ENCODE assay signal across 1 cellular context in the genomic region with DNA sequence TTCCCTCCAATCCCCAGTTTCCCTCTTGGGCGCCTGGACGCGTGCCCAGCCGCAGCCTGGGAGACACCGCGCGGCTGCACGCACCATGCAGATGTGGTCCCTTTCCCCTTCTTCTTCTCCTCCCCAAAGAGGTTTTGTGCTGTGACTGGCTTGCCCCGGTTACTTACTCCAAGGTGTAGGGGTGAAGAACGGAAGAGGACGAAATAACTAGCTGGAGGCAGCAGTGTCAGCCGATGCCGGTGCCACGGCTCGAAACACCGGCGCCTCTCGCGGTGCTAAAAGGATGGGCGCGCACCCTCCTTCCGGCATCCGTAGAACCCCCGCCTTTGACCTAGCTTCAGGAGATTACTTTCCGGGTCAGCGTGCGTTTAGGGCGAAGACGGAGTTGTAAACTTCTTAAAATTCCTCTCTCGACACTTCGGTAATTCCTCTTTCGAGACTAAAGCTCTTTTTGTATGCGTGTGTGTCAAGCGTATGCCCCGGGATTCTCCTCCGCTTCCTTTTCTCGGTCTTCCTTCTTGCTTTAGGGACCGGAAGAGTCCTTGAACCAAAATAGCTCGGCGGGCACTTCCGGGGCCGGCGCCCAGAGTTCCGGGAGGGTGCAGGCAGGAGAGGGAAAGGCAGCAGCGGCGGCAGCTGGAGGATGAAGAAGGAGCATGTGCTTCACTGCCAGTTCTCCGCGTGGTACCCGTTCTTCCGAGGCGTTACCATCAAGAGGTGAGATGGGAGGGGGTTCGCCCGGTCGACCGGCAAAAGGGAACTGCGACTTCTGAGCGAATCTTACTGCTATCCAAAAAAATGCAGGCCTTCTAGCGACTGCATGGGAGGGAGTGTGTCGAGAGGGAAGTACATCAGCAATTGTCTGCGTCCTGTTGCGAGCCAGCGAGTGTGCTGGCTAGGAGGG.
TF ChIP-seq lines count a peak whose summit lies in the region.

A gene with protein sequence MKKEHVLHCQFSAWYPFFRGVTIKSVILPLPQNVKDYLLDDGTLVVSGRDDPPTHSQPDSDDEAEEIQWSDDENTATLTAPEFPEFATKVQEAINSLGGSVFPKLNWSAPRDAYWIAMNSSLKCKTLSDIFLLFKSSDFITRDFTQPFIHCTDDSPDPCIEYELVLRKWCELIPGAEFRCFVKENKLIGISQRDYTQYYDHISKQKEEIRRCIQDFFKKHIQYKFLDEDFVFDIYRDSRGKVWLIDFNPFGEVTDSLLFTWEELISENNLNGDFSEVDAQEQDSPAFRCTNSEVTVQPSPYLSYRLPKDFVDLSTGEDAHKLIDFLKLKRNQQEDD (plus strand): TSS at position 586 of the 904 bp plus-strand sequence. CDS start 58 bp downstream, at position 644.
A gene (minus strand): TSS at position 289 of the 904 bp plus-strand sequence. CDS start 9,600 bp downstream, outside the sequence.

TF ChIP-seq in HepG2, 621 proteins besides CTCF, POLR2A, EP300 and RAD21 (continued from another document and continues in another):
- TF ChIP-seq, protein P1, sequence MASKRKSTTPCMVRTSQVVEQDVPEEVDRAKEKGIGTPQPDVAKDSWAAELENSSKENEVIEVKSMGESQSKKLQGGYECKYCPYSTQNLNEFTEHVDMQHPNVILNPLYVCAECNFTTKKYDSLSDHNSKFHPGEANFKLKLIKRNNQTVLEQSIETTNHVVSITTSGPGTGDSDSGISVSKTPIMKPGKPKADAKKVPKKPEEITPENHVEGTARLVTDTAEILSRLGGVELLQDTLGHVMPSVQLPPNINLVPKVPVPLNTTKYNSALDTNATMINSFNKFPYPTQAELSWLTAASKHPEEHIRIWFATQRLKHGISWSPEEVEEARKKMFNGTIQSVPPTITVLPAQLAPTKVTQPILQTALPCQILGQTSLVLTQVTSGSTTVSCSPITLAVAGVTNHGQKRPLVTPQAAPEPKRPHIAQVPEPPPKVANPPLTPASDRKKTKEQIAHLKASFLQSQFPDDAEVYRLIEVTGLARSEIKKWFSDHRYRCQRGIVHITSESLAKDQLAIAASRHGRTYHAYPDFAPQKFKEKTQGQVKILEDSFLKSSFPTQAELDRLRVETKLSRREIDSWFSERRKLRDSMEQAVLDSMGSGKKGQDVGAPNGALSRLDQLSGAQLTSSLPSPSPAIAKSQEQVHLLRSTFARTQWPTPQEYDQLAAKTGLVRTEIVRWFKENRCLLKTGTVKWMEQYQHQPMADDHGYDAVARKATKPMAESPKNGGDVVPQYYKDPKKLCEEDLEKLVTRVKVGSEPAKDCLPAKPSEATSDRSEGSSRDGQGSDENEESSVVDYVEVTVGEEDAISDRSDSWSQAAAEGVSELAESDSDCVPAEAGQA (IDR thresholded peaks at IDR 0.05; ENCODE audit: low read depth): peak; percentile 60; the same call in 1 of the 2 replicates
- TF ChIP-seq, protein P1 (CRISPR knock-in tag; IDR thresholded peaks at IDR 0.05; ENCODE audit: borderline replicate concordance): no peak
- TF ChIP-seq MAFF (IDR thresholded peaks at IDR 0.05; ENCODE audit: low read depth, low read length) (0 out of 2 replicates have a peak, but pooled peaks have one; percentile 17), MED8 (CRISPR knock-in tag; IDR thresholded peaks at IDR 0.05; ENCODE audit: insufficient replicate concordance) (peak; percentile 81), PAWR (CRISPR knock-in tag; IDR thresholded peaks at IDR 0.05; ENCODE audit: borderline replicate concordance) (no peak), HIVEP1 (CRISPR knock-in tag; IDR thresholded peaks at IDR 0.05) (peak; percentile 51; the same call in 1 of the 2 replicates), TBL1XR1 (IDR thresholded peaks at IDR 0.05; ENCODE audit: borderline replicate concordance, low read length, partially characterized antibody) (peak; percentile 75), ZNF224 (CRISPR knock-in tag; IDR thresholded peaks at IDR 0.05) (peak; percentile 34), PRPF4 (IDR thresholded peaks at IDR 0.05; ENCODE audit: low read depth, low read length, poor library complexity, severe bottlenecking) (no peak), ZNF510 (CRISPR knock-in tag; IDR thresholded peaks at IDR 0.05; ENCODE audit: low read depth) (no peak), ELF1 (CRISPR knock-in tag; IDR thresholded peaks at IDR 0.05) (peak; percentile 91), TEAD2 (CRISPR knock-in tag; IDR thresholded peaks at IDR 0.05) (no peak), ZNF549 (CRISPR knock-in tag; IDR thresholded peaks at IDR 0.05) (no peak), ARNT (IDR thresholded peaks at IDR 0.05) (no peak), ZNF143 (CRISPR knock-in tag; IDR thresholded peaks at IDR 0.05) (peak; percentile 30; the same call in 1 of the 2 replicates), SIN3A (IDR thresholded peaks at IDR 0.05; ENCODE audit: borderline replicate concordance, low read depth, low read length) (peak; percentile 85; the same call in 1 of the 2 replicates), SOX5 (CRISPR knock-in tag; IDR thresholded peaks at IDR 0.05; ENCODE audit: borderline replicate concordance) (peak; percentile 11; the same call in 1 of the 2 replicates), KLF16 (CRISPR knock-in tag; IDR thresholded peaks at IDR 0.05) (peak in 1 of 2 experiments; percentile 19; a peak in 1 of 4 replicates), ZNF775 (CRISPR knock-in tag; IDR thresholded peaks at IDR 0.05; ENCODE audit: borderline replicate concordance) (no peak), ZNF644 (CRISPR knock-in tag; IDR thresholded peaks at IDR 0.05; ENCODE audit: low read depth) (no peak), IKZF1 (IDR thresholded peaks at IDR 0.05) (no peak), ZNF703 (CRISPR knock-in tag; IDR thresholded peaks at IDR 0.05; ENCODE audit: borderline replicate concordance) (0 out of 2 replicates have a peak, but pooled peaks have one; percentile 27), ZFP37 (CRISPR knock-in tag; IDR thresholded peaks at IDR 0.05; ENCODE audit: borderline replicate concordance) (no peak), HOXA5 (CRISPR knock-in tag; IDR thresholded peaks at IDR 0.05) (no peak)
- TF ChIP-seq, protein P2, sequence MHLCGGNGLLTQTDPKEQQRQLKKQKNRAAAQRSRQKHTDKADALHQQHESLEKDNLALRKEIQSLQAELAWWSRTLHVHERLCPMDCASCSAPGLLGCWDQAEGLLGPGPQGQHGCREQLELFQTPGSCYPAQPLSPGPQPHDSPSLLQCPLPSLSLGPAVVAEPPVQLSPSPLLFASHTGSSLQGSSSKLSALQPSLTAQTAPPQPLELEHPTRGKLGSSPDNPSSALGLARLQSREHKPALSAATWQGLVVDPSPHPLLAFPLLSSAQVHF (CRISPR knock-in tag; IDR thresholded peaks at IDR 0.05): no peak; the same call in 1 of the 2 replicates
- TF ChIP-seq, protein P3, sequence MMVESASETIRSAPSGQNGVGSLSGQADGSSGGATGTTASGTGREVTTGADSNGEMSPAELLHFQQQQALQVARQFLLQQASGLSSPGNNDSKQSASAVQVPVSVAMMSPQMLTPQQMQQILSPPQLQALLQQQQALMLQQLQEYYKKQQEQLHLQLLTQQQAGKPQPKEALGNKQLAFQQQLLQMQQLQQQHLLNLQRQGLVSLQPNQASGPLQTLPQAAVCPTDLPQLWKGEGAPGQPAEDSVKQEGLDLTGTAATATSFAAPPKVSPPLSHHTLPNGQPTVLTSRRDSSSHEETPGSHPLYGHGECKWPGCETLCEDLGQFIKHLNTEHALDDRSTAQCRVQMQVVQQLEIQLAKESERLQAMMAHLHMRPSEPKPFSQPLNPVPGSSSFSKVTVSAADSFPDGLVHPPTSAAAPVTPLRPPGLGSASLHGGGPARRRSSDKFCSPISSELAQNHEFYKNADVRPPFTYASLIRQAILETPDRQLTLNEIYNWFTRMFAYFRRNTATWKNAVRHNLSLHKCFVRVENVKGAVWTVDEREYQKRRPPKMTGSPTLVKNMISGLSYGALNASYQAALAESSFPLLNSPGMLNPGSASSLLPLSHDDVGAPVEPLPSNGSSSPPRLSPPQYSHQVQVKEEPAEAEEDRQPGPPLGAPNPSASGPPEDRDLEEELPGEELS (CRISPR knock-in tag; IDR thresholded peaks at IDR 0.05): 0 out of 2 replicates have a peak, but pooled peaks have one; percentile 8
- TF ChIP-seq, protein P4, sequence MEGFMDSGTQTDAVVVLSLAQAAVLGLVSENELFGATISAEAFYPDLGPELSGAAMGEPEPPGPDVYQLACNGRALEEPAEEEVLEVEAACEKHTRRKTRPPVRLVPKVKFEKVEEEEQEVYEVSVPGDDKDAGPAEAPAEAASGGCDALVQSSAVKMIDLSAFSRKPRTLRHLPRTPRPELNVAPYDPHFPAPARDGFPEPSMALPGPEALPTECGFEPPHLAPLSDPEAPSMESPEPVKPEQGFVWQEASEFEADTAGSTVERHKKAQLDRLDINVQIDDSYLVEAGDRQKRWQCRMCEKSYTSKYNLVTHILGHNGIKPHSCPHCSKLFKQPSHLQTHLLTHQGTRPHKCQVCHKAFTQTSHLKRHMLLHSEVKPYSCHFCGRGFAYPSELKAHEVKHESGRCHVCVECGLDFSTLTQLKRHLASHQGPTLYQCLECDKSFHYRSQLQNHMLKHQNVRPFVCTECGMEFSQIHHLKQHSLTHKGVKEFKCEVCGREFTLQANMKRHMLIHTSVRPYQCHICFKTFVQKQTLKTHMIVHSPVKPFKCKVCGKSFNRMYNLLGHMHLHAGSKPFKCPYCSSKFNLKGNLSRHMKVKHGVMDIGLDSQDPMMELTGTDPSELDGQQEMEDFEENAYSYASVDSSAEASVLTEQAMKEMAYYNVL (CRISPR knock-in tag; IDR thresholded peaks at IDR 0.05; ENCODE audit: borderline replicate concordance): no peak
- TF ChIP-seq, protein P5, sequence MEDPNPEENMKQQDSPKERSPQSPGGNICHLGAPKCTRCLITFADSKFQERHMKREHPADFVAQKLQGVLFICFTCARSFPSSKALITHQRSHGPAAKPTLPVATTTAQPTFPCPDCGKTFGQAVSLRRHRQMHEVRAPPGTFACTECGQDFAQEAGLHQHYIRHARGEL (CRISPR knock-in tag; IDR thresholded peaks at IDR 0.05): no peak
- TF ChIP-seq, protein P6, sequence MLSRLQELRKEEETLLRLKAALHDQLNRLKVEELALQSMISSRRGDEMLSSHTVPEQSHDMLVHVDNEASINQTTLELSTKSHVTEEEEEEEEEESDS (CRISPR knock-in tag; IDR thresholded peaks at IDR 0.05; ENCODE audit: borderline replicate concordance): peak; percentile 17; the same call in 1 of the 2 replicates
- TF ChIP-seq, protein P7, sequence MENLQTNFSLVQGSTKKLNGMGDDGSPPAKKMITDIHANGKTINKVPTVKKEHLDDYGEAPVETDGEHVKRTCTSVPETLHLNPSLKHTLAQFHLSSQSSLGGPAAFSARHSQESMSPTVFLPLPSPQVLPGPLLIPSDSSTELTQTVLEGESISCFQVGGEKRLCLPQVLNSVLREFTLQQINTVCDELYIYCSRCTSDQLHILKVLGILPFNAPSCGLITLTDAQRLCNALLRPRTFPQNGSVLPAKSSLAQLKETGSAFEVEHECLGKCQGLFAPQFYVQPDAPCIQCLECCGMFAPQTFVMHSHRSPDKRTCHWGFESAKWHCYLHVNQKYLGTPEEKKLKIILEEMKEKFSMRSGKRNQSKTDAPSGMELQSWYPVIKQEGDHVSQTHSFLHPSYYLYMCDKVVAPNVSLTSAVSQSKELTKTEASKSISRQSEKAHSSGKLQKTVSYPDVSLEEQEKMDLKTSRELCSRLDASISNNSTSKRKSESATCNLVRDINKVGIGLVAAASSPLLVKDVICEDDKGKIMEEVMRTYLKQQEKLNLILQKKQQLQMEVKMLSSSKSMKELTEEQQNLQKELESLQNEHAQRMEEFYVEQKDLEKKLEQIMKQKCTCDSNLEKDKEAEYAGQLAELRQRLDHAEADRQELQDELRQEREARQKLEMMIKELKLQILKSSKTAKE (CRISPR knock-in tag; IDR thresholded peaks at IDR 0.05; ENCODE audit: borderline replicate concordance): no peak
- TF ChIP-seq, protein P8, sequence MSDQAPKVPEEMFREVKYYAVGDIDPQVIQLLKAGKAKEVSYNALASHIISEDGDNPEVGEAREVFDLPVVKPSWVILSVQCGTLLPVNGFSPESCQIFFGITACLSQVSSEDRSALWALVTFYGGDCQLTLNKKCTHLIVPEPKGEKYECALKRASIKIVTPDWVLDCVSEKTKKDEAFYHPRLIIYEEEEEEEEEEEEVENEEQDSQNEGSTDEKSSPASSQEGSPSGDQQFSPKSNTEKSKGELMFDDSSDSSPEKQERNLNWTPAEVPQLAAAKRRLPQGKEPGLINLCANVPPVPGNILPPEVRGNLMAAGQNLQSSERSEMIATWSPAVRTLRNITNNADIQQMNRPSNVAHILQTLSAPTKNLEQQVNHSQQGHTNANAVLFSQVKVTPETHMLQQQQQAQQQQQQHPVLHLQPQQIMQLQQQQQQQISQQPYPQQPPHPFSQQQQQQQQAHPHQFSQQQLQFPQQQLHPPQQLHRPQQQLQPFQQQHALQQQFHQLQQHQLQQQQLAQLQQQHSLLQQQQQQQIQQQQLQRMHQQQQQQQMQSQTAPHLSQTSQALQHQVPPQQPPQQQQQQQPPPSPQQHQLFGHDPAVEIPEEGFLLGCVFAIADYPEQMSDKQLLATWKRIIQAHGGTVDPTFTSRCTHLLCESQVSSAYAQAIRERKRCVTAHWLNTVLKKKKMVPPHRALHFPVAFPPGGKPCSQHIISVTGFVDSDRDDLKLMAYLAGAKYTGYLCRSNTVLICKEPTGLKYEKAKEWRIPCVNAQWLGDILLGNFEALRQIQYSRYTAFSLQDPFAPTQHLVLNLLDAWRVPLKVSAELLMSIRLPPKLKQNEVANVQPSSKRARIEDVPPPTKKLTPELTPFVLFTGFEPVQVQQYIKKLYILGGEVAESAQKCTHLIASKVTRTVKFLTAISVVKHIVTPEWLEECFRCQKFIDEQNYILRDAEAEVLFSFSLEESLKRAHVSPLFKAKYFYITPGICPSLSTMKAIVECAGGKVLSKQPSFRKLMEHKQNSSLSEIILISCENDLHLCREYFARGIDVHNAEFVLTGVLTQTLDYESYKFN (CRISPR knock-in tag; conservative IDR thresholded peaks at IDR 0.05): 0 out of 2 replicates have a peak, but pooled peaks have one; percentile 48
- TF ChIP-seq, protein P9, sequence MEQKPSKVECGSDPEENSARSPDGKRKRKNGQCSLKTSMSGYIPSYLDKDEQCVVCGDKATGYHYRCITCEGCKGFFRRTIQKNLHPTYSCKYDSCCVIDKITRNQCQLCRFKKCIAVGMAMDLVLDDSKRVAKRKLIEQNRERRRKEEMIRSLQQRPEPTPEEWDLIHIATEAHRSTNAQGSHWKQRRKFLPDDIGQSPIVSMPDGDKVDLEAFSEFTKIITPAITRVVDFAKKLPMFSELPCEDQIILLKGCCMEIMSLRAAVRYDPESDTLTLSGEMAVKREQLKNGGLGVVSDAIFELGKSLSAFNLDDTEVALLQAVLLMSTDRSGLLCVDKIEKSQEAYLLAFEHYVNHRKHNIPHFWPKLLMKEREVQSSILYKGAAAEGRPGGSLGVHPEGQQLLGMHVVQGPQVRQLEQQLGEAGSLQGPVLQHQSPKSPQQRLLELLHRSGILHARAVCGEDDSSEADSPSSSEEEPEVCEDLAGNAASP (CRISPR knock-in tag; IDR thresholded peaks at IDR 0.05; ENCODE audit: borderline replicate concordance): no peak; the same call in 1 of the 2 replicates
